Comparison of ENCODE assay signal across 10 cellular contexts in genomic region chr14:22265319-22266140, GRCh38.
DNase-seq lines count a peak whose midpoint lies in the region; ATAC-seq, FAIRE-seq and TF ChIP-seq lines count a peak whose summit lies in the region.
"Had no signal": no experiment of that assay in that cellular context is flagged by ENCODE, and none has a peak within 500 bp of the region (broad histone marks: within the 10 kb centered on the region; RNA-seq: fewer than 3 reads in every experiment).

No MANE protein-coding gene starts in this region.

- H4K20me1 ChIP-seq in hepatocyte (ENCODE audit: insufficient read depth, poor library complexity, severe bottlenecking), result no peaks in the 10 kb centered on the region

- H3K27me3 ChIP-seq in hepatocyte, result no peaks in the 10 kb centered on the region

- no peak for TF ChIP-seq EP300 in A549 (IDR thresholded peaks at IDR 0.05)

- no peak for TF ChIP-seq POLR2A in A549 (IDR thresholded peaks at IDR 0.05; ENCODE audit: low read length)

- DNase-seq in A549 (ENCODE audit: low read depth in 1 of 2, low spot score in 1 of 2) (no peak), GM10248 (ENCODE audit: extremely low spot score) (no peak), SW480 (ENCODE audit: low spot score) (peak; percentile 6), hepatocyte (ENCODE audit: low spot score) (peak; percentile 38), cortex of kidney (lab: John Stamatoyannopoulos, UW) (no peak)
- DNase-seq in stimulated activated CD4-positive, alpha-beta T cell treated with anti-CD3 and anti-CD28 coated beads, Interleukin-2, amount 100 ng/mL, for 48 hours, result no peak
- DNase-seq: SHP77 had no signal

- ATAC-seq in A549 (peak in 1 of 2 experiments; percentile 70; a peak in 2 of 6 replicates), HG03135 (IDR thresholded peaks at IDR 0.05; ENCODE audit: unreplicated experiment) (no peak), GM18520 (IDR thresholded peaks at IDR 0.05; ENCODE audit: unreplicated experiment) (no peak)

- H2AFZ ChIP-seq in hepatocyte, result peak overlapping the region; percentile 3

- POLR2A ChIA-PET in A549 (lab: Yijun Ruan, JAX) (no interaction called here), GM10248 (lab: Yijun Ruan, JAX) (no interaction called here)

- peak in 1 of 2 experiments; percentile 27; a peak in 2 of 5 replicates for TF ChIP-seq RAD21 in A549 (conservative IDR thresholded peaks at IDR 0.05 in 1 of 2, IDR thresholded peaks at IDR 0.05 in 1 of 2)

- TF ChIP-seq CTCF in A549 (IDR thresholded peaks at IDR 0.05) (no peak), GM10248 (IDR thresholded peaks at IDR 0.05; ENCODE audit: control extremely low read depth, extremely low read depth, low read depth, missing control alignments) (peak; percentile 16), hepatocyte (IDR thresholded peaks at IDR 0.05; ENCODE audit: poor library complexity) (peak; percentile 36)

- H3K79me2 ChIP-seq in hepatocyte, result no peaks in the 10 kb centered on the region

- H3K27ac ChIP-seq in A549 (no peak overlapping the region), hepatocyte (peak overlapping the region; percentile 68)

- CTCF ChIA-PET in A549 (lab: Yijun Ruan, JAX) (interaction anchor here (1.4 to 2.0 kb wide), 3 partner anchors 11 to 12 kb away, joined by 4 to 9 read pairs (median 5); no protein-coding TSS in a partner anchor), GM10248 (lab: Yijun Ruan, JAX) (interaction anchor here (0.7 to 2.6 kb wide), 5 partner anchors 11 to 64 kb away, joined by 5 to 9 read pairs (median 6); no protein-coding TSS in a partner anchor)

- H3K4me1 ChIP-seq in A549 (no peaks in the 10 kb centered on the region), hepatocyte (ENCODE audit: insufficient read depth) (peaks cover 17% of the 10 kb centered on the region)

- H3K4me2 ChIP-seq in A549 (0 out of 3 replicates have a peak overlapping the region, but pooled peaks have one; percentile 8), hepatocyte (peak overlapping the region; percentile 11)

- H3K9me3 ChIP-seq in A549, result no peaks in the 10 kb centered on the region
- H3K9me3 ChIP-seq in hepatocyte (ENCODE audit: low read depth), result no peaks in the 10 kb centered on the region

- no peaks in the 10 kb centered on the region for H3K36me3 ChIP-seq in hepatocyte (replicated peaks; ENCODE audit: insufficient read depth, low read depth)

- 21% methylated on average over 8 of the region's 8 CpGs for WGBS in A549 (ENCODE audit: missing lambda C conversion rate)
- WGBS in hepatocyte (ENCODE audit: low lambda C conversion rate, missing lambda C conversion rate), result 48% methylated on average over 8 of the region's 8 CpGs

- H3K4me3 ChIP-seq in A549 (no peak overlapping the region), hepatocyte (no peak overlapping the region)

- no peaks in the 10 kb centered on the region for H3K9me2 ChIP-seq in hepatocyte (replicated peaks; ENCODE audit: insufficient read depth)

- FAIRE-seq in A549 (lab: Jason Lieb, UNC), result no peak
- FAIRE-seq: endometrium had no signal

TF ChIP-seq in A549, 52 proteins besides CTCF, POLR2A, EP300 and RAD21:
- TF ChIP-seq JUNB (IDR thresholded peaks at IDR 0.05) (no peak), POLR2AphosphoS2 (conservative IDR thresholded peaks at IDR 0.05; ENCODE audit: low read length) (no peak), FOSB (CRISPR knock-in tag; IDR thresholded peaks at IDR 0.05) (no peak), SMC3 (IDR thresholded peaks at IDR 0.05) (no peak), HES2 (IDR thresholded peaks at IDR 0.05) (no peak), HOXA7 (CRISPR knock-in tag; IDR thresholded peaks at IDR 0.05) (no peak), MYC (IDR thresholded peaks at IDR 0.05; ENCODE audit: borderline replicate concordance, low read length) (no peak), EHMT2 (IDR thresholded peaks at IDR 0.05; ENCODE audit: low read depth) (no peak), JUN (IDR thresholded peaks at IDR 0.05) (no peak), CEBPB (IDR thresholded peaks at IDR 0.05) (no peak), BHLHE40 (IDR thresholded peaks at IDR 0.05; ENCODE audit: low read depth, low read length) (no peak), PBX3 (IDR thresholded peaks at IDR 0.05) (no peak), ZSCAN20 (CRISPR knock-in tag; IDR thresholded peaks at IDR 0.05) (no peak), NFE2L2 (conservative IDR thresholded peaks at IDR 0.05; ENCODE audit: low read length) (no peak), MAZ (IDR thresholded peaks at IDR 0.05; ENCODE audit: borderline replicate concordance, low read depth, low read length) (no peak), NPAS2 (CRISPR knock-in tag; IDR thresholded peaks at IDR 0.05; ENCODE audit: borderline replicate concordance) (no peak), RNF2 (IDR thresholded peaks at IDR 0.05; ENCODE audit: borderline replicate concordance, low read depth) (no peak), PHF8 (IDR thresholded peaks at IDR 0.05; ENCODE audit: borderline replicate concordance, low read depth) (no peak)
TF ChIP-seq in A549: peak in this region for 0.

Comparison
In these comparisons a context has a peak if more than half of its experiments do, and no peak if none do; other contexts are left out.
1. DNase-seq: peak in SW480 (single experiment) and hepatocyte (single experiment); none in A549 (0 of 2), GM10248 (single experiment), cortex of kidney (single experiment) and stimulated activated CD4-positive, alpha-beta T cell treated with anti-CD3 and anti-CD28 coated beads, Interleukin-2, amount 100 ng/mL, for 48 hours (0 of 2).